1 cellular context compared by ENCODE assay signal in genomic region chr12:121789233-121789781, GRCh38.
TF ChIP-seq lines count a peak whose summit lies in the region.

No MANE protein-coding gene starts in this region.

TF ChIP-seq in K562, 482 proteins besides CTCF, POLR2A, EP300 and RAD21 (continued from another document):
- TF ChIP-seq, protein P1, sequence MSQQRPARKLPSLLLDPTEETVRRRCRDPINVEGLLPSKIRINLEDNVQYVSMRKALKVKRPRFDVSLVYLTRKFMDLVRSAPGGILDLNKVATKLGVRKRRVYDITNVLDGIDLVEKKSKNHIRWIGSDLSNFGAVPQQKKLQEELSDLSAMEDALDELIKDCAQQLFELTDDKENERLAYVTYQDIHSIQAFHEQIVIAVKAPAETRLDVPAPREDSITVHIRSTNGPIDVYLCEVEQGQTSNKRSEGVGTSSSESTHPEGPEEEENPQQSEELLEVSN (IDR thresholded peaks at IDR 0.05; ENCODE audit: borderline replicate concordance in 1 of 2, extremely low read depth in 1 of 2, insufficient read depth in 1 of 2, insufficient read length in 1 of 2, low read depth in 1 of 2, low read length in 1 of 2, poor library complexity in 1 of 2, severe bottlenecking in 1 of 2), result peak in 1 of 2 experiments; percentile 26
- TF ChIP-seq, protein P2, sequence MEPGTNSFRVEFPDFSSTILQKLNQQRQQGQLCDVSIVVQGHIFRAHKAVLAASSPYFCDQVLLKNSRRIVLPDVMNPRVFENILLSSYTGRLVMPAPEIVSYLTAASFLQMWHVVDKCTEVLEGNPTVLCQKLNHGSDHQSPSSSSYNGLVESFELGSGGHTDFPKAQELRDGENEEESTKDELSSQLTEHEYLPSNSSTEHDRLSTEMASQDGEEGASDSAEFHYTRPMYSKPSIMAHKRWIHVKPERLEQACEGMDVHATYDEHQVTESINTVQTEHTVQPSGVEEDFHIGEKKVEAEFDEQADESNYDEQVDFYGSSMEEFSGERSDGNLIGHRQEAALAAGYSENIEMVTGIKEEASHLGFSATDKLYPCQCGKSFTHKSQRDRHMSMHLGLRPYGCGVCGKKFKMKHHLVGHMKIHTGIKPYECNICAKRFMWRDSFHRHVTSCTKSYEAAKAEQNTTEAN (CRISPR knock-in tag; IDR thresholded peaks at IDR 0.05), result no peak
- TF ChIP-seq MAX (CRISPR knock-in tag; IDR thresholded peaks at IDR 0.05) (0 out of 2 replicates have a peak, but pooled peaks have one; percentile 22), PRPF4 (IDR thresholded peaks at IDR 0.05; ENCODE audit: insufficient read depth, low read depth, low read length, poor library complexity, severe bottlenecking) (no peak), GTF2A2 (tag; IDR thresholded peaks at IDR 0.05) (no peak), BHLHE40 (IDR thresholded peaks at IDR 0.05; ENCODE audit: low read length) (peak; percentile 58), JUND (IDR thresholded peaks at IDR 0.05; ENCODE audit: borderline replicate concordance, low read depth, low read length) (no peak), JUND (tag; IDR thresholded peaks at IDR 0.05; ENCODE audit: borderline replicate concordance, low read depth, low read length) (no peak), ZNF398 (CRISPR knock-in tag; IDR thresholded peaks at IDR 0.05) (no peak), HNRNPLL (IDR thresholded peaks at IDR 0.05; ENCODE audit: low read depth, low read length, poor library complexity, severe bottlenecking) (no peak), CGGBP1 (CRISPR knock-in tag; IDR thresholded peaks at IDR 0.05) (no peak)
- TF ChIP-seq, protein P3, sequence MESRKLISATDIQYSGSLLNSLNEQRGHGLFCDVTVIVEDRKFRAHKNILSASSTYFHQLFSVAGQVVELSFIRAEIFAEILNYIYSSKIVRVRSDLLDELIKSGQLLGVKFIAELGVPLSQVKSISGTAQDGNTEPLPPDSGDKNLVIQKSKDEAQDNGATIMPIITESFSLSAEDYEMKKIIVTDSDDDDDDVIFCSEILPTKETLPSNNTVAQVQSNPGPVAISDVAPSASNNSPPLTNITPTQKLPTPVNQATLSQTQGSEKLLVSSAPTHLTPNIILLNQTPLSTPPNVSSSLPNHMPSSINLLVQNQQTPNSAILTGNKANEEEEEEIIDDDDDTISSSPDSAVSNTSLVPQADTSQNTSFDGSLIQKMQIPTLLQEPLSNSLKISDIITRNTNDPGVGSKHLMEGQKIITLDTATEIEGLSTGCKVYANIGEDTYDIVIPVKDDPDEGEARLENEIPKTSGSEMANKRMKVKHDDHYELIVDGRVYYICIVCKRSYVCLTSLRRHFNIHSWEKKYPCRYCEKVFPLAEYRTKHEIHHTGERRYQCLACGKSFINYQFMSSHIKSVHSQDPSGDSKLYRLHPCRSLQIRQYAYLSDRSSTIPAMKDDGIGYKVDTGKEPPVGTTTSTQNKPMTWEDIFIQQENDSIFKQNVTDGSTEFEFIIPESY (CRISPR knock-in tag; IDR thresholded peaks at IDR 0.05), result peak; percentile 19; the same call in 1 of the 2 replicates
